ENCODE assay signal across 34 cellular contexts in the genomic region with DNA sequence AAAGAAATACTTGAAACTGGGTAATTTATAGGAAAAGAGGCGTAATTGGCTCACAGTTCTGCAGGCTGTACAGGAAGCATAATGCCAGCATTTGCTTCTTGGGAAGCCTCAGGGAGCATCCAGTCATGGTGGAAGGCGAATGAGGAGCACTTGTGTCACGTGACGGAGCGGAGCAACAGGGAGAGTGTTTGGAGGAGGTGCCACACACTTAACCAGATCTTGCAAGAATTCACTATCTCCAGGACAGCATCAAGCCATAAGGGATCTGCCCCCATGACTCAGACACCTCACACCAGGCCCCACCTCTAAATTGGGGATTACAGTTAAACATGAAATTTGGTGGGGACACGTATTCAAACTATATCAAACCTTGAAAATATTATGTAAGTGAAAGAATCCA.
"Had no signal": no experiment of that assay in that cellular context is flagged by ENCODE, and none has a peak within 500 bp of the region (broad histone marks: within the 10 kb centered on the region; RNA-seq: fewer than 3 reads in every experiment).

No MANE protein-coding gene starts in this region.

- H3K9me3 ChIP-seq: adrenal gland, ascending aorta had no signal

- H3K4me3 ChIP-seq: adrenal gland, ascending aorta, cardiac muscle cell had no signal

- H3K4me1 ChIP-seq: adrenal gland, ascending aorta had no signal

- H3K27me3 ChIP-seq: adrenal gland, ascending aorta, cardiac muscle cell had no signal

- H3K36me3 ChIP-seq: adrenal gland, ascending aorta, cardiac muscle cell had no signal

- ATAC-seq: activated CD8-positive, alpha-beta T cell treated with anti-CD3 and anti-CD28 coated beads for 36 hours; activated naive CD4-positive, alpha-beta T cell treated with anti-CD3 and anti-CD28 coated beads, Interleukin-2, amount 50 U/mL, for 72 hours; activated T-cell treated with anti-CD3 and anti-CD28 coated beads, Interleukin-2, amount 50 U/mL, for 4 hours; activated T-cell treated with anti-CD3 and anti-CD28 coated beads, Interleukin-2, amount 50 U/mL, for 72 hours; activated T-helper 17 cell treated with anti-CD3 and anti-CD28 coated beads, Interleukin-2, amount 50 U/mL, for 72 hours had no signal

- H3K27ac ChIP-seq: adrenal gland, ascending aorta, cardiac muscle cell, VCaP had no signal

- DNase-seq: activated B cell treated with CpG ODN at 0.5 μM for 24 hours; activated CD4-positive, alpha-beta memory T cell treated with anti-CD3 and anti-CD28 coated beads for 36 hours; activated CD4-positive, alpha-beta T cell treated with anti-CD3 and anti-CD28 coated beads for 4 hours; activated CD4-positive, alpha-beta T cell treated with anti-CD3 and anti-CD28 coated beads, Interleukin-2, amount 10 ng/mL, durations not matched to agents 24 days and 14 days; activated CD4-positive, alpha-beta T cell treated with anti-CD3 and anti-CD28 coated beads, Interleukin-2, amount 50 U/mL, for 1 hour; activated CD4-positive, alpha-beta T cell treated with anti-CD3 and anti-CD28 coated beads, Interleukin-2, amount 50 U/mL, for 4 hours; activated CD4-positive, CD25-positive, alpha-beta regulatory T cell treated with anti-CD3 and anti-CD28 coated beads, Interleukin-2, amount 50 U/mL, for 72 hours; activated CD8-positive, alpha-beta memory T cell treated with anti-CD3 and anti-CD28 coated beads, Interleukin-2, amount 50 U/mL, for 4 hours; activated CD8-positive, alpha-beta T cell treated with anti-CD3 and anti-CD28 coated beads for 36 hours; activated effector memory CD4-positive, alpha-beta T cell treated with anti-CD3 and anti-CD28 coated beads, Interleukin-2, amount 50 U/mL, for 16 hours; activated gamma-delta T cell treated with Interleukin-2 at 50 U/mL for 16 hours; activated naive CD4-positive, alpha-beta T cell; activated naive CD4-positive, alpha-beta T cell treated with anti-CD3 and anti-CD28 coated beads for 36 hours; activated naive CD4-positive, alpha-beta T cell treated with anti-CD3 and anti-CD28 coated beads, Interleukin-2, amount 50 U/mL, for 16 hours; activated naive CD8-positive, alpha-beta T cell treated with anti-CD3 and anti-CD28 coated beads for 36 hours; activated T-cell treated with anti-CD3 and anti-CD28 coated beads for 4 hours; activated T-cell treated with anti-CD3 and anti-CD28 coated beads, Interleukin-2, amount 50 U/mL, for 1 hour; activated T-cell treated with anti-CD3 and anti-CD28 coated beads, Interleukin-2, amount 50 U/mL, for 4 hours; activated T-cell treated with anti-CD3 and anti-CD28 coated beads, Interleukin-2, amount 50 U/mL, for 72 hours; adrenal gland; amniotic stem cell; anterior cingulate cortex; caudate nucleus; cerebellar nuclear complex; T-helper 1 cell; T-helper 2 cell; T-helper 9 cell had no signal

- FAIRE-seq: bronchial epithelial cell, TTC549 had no signal
